In genomic region chr2:30786923-30787685, GRCh38 we compare ENCODE assay signal across 18 cellular contexts. TPM values are rescaled to one million over a fixed set of nuclear protein-coding genes. Genes with fewer than 3 reads are reported as not detected.
DNase-seq lines count a peak whose midpoint lies in the region; ATAC-seq and TF ChIP-seq lines count a peak whose summit lies in the region.
"Had no signal": no experiment of that assay in that cellular context is flagged by ENCODE, and none has a peak within 500 bp of the region (broad histone marks: within the 10 kb centered on the region; RNA-seq: fewer than 3 reads in every experiment).

No MANE protein-coding gene starts in this region.

- H3K9me3 Mint-ChIP-seq in activated CD8-positive, alpha-beta memory T cell treated with anti-CD3 and anti-CD28 coated beads, Interleukin-2, amount 10 ng/mL, durations not matched to agents 7 days and 5 days (ENCODE audit: low read depth), result no peaks in the 10 kb centered on the region
- H3K9me3 Mint-ChIP-seq in osteocyte (ENCODE audit: unreplicated experiment), result no peaks in the 10 kb centered on the region
- H3K9me3 Mint-ChIP-seq: CD14-positive monocyte, H9 had no signal

- no peaks in the 10 kb centered on the region for H3K27me3 ChIP-seq in vagina
- H3K27me3 ChIP-seq in thyroid gland, result no peaks in the 10 kb centered on the region
- H3K27me3 ChIP-seq: BLaER1 had no signal

- H3K4me3 ChIP-seq in vagina, result no peak overlapping the region
- H3K4me3 ChIP-seq in thyroid gland (replicated peaks in 1 of 3), result no peak overlapping the region
- H3K4me3 ChIP-seq: BLaER1 had no signal

- WGBS in thyroid gland, 2 donors, result 87 to 96% methylated on average over 9 to 11 of the region's 12 CpGs

- H3K27ac Mint-ChIP-seq in activated CD8-positive, alpha-beta memory T cell treated with anti-CD3 and anti-CD28 coated beads, Interleukin-2, amount 10 ng/mL, durations not matched to agents 7 days and 5 days, result no peak overlapping the region
- no peak overlapping the region for H3K27ac Mint-ChIP-seq in osteocyte (ENCODE audit: unreplicated experiment)
- H3K27ac Mint-ChIP-seq: CD14-positive monocyte; CD4-positive, alpha-beta memory T cell; H9 had no signal

- ATAC-seq in activated CD8-positive, alpha-beta memory T cell treated with anti-CD3 and anti-CD28 coated beads, Interleukin-2, amount 10 ng/mL, durations not matched to agents 7 days and 5 days, result no peak
- ATAC-seq in GM18867 (IDR thresholded peaks at IDR 0.05; ENCODE audit: unreplicated experiment) (no peak), HG03280 (IDR thresholded peaks at IDR 0.05; ENCODE audit: unreplicated experiment) (no peak)

- no peak overlapping the region for H3K27ac ChIP-seq in vagina
- no peak overlapping the region for H3K27ac ChIP-seq in thyroid gland
- H3K27ac ChIP-seq: BLaER1 had no signal

- CTCF ChIA-PET in activated CD8-positive, alpha-beta memory T cell treated with anti-CD3 and anti-CD28 coated beads, Interleukin-2, amount 10 ng/mL, durations not matched to agents 7 days and 5 days (lab: Charles Lee), result no interaction called here

- no peaks in the 10 kb centered on the region for H3K36me3 Mint-ChIP-seq in activated CD8-positive, alpha-beta memory T cell treated with anti-CD3 and anti-CD28 coated beads, Interleukin-2, amount 10 ng/mL, durations not matched to agents 7 days and 5 days
- H3K36me3 Mint-ChIP-seq in osteocyte (ENCODE audit: unreplicated experiment), result no peaks in the 10 kb centered on the region
- H3K36me3 Mint-ChIP-seq: CD14-positive monocyte; CD4-positive, alpha-beta memory T cell had no signal

- intact Hi-C loops in vagina (cut with DNase I), result no loop called here
- intact Hi-C loops in thyroid gland (cut with DNase I), result no loop called here

- H3K4me1 ChIP-seq in vagina (no peaks in the 10 kb centered on the region), thyroid gland (no peaks in the 10 kb centered on the region)
- H3K4me1 ChIP-seq: BLaER1 had no signal

- no peaks in the 10 kb centered on the region for H3K9me3 ChIP-seq in vagina
- no peaks in the 10 kb centered on the region for H3K9me3 ChIP-seq in thyroid gland
- H3K9me3 ChIP-seq: BLaER1 had no signal

- no peaks in the 10 kb centered on the region for H3K4me1 Mint-ChIP-seq in activated CD8-positive, alpha-beta memory T cell treated with anti-CD3 and anti-CD28 coated beads, Interleukin-2, amount 10 ng/mL, durations not matched to agents 7 days and 5 days
- H3K4me1 Mint-ChIP-seq in osteocyte (ENCODE audit: unreplicated experiment), result no peaks in the 10 kb centered on the region

- peaks cover 32% of the 10 kb centered on the region for H3K27me3 Mint-ChIP-seq in activated CD8-positive, alpha-beta memory T cell treated with anti-CD3 and anti-CD28 coated beads, Interleukin-2, amount 10 ng/mL, durations not matched to agents 7 days and 5 days
- peaks cover 17% of the 10 kb centered on the region for H3K27me3 Mint-ChIP-seq in osteocyte (ENCODE audit: unreplicated experiment)

- TF ChIP-seq POLR2A in vagina (IDR thresholded peaks at IDR 0.05), result no peak
- TF ChIP-seq POLR2A in thyroid gland (IDR thresholded peaks at IDR 0.05), result no peak

- DNase-seq in activated CD8-positive, alpha-beta memory T cell treated with anti-CD3 and anti-CD28 coated beads, Interleukin-2, amount 10 ng/mL, durations not matched to agents 7 days and 5 days, result peak; percentile 21
- no peak for DNase-seq in activated CD8-positive, alpha-beta memory T cell treated with anti-CD3 and anti-CD28 coated beads, Interleukin-2, amount 50 U/mL, for 4 hours
- DNase-seq in islet precursor cell, result peak; percentile 17
- DNase-seq in osteocyte (ENCODE audit: extremely low spot score, unreplicated experiment), result peak; percentile 59
- peak; percentile 55 to 75 for DNase-seq in vagina (ENCODE audit: extremely low spot score in 2 of 2)
- DNase-seq in thyroid gland, result no peak
- DNase-seq: 8988T; CD4-positive, alpha-beta memory T cell; DMS153; DMS79; GDM1; H9 had no signal

- TF ChIP-seq CTCF in osteocyte (IDR thresholded peaks at IDR 0.05) (no peak), vagina (IDR thresholded peaks at IDR 0.05) (no peak), thyroid gland (IDR thresholded peaks at IDR 0.05) (no peak)

- H3K36me3 ChIP-seq in vagina (no peaks in the 10 kb centered on the region), thyroid gland (no peaks in the 10 kb centered on the region)
- H3K36me3 ChIP-seq: BLaER1 had no signal

- no peak overlapping the region for H3K4me3 Mint-ChIP-seq in activated CD8-positive, alpha-beta memory T cell treated with anti-CD3 and anti-CD28 coated beads, Interleukin-2, amount 10 ng/mL, durations not matched to agents 7 days and 5 days
- H3K4me3 Mint-ChIP-seq in osteocyte (ENCODE audit: unreplicated experiment), result no peak overlapping the region
- H3K4me3 Mint-ChIP-seq: CD14-positive monocyte; CD4-positive, alpha-beta memory T cell; H9 had no signal

RNA-seq across cellular contexts. Expression of gene CAPN13, which starts 20.1 kb away (rescaled TPM):
- total RNA-seq in activated CD8-positive, alpha-beta memory T cell treated with anti-CD3 and anti-CD28 coated beads, Interleukin-2, amount 10 ng/mL, durations not matched to agents 7 days and 5 days, result not detected
- total RNA-seq in osteocyte, result not detected in 2 replicates
- not detected for total RNA-seq in vagina
- total RNA-seq in thyroid gland, result 1 to 10 TPM in 1 of 4 donors, not detected in 3; 3.0 TPM
- total RNA-seq: A673; CD4-positive, alpha-beta memory T cell; Daoy had no signal

Comparison
In these comparisons a context has a peak if more than half of its experiments do, and no peak if none do; other contexts are left out.
1. DNase-seq: peak in activated CD8-positive, alpha-beta memory T cell treated with anti-CD3 and anti-CD28 coated beads, Interleukin-2, amount 10 ng/mL, durations not matched to agents 7 days and 5 days (single experiment), islet precursor cell (single experiment), osteocyte (single experiment) and vagina (2 of 2); none in activated CD8-positive, alpha-beta memory T cell treated with anti-CD3 and anti-CD28 coated beads, Interleukin-2, amount 50 U/mL, for 4 hours (single experiment) and thyroid gland (0 of 2).